In the genomic region with DNA sequence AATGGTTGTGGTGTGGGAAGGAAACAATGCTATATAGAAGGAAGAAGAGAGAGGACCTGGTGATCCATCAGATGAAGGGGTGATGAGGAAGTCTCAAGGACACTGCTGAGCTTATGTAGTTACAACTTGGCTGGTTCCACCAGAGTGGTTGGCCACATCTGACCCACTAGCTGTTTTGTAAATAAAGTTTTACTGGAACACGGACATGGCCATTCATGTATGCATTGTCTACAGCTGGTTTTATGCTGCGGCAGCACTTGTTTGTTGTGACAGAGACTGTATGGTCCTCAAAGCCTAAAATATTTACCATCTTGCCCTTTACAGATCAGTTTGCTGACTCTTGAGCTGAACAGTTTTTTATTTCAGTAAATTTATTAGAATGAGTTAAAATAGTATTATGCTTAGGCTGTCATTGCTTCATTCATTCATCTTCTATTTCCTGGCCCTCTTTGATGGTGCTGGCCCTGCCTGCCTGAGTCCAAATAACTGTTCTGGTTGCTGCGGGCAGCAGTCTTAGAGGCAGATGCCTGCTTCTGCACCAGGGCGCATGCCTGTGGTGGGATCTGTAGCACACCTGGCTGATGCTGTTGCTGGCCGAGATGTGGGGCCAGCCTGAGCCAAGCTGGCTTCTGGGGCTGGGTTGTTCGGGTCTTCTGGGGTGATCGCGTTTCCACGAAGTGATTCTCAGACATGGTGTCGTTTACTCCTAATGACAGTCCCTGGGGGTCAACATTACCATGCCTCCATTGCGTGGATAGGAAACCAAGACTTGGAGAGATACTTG, we compare ENCODE assay signal across 27 cellular contexts.
"Had no signal": no experiment of that assay in that cellular context is flagged by ENCODE, and none has a peak within 500 bp of the region (broad histone marks: within the 10 kb centered on the region; RNA-seq: fewer than 3 reads in every experiment).

No MANE protein-coding gene starts in this region.

- H3K9me3 Mint-ChIP-seq: activated CD4-positive, alpha-beta memory T cell treated with anti-CD3 and anti-CD28 coated beads, Interleukin-2, amount 10 ng/mL, durations not matched to agents 7 days and 5 days; activated naive CD4-positive, alpha-beta T cell treated with anti-CD3 and anti-CD28 coated beads for 36 hours; activated naive CD4-positive, alpha-beta T cell treated with anti-CD3 and anti-CD28 coated beads, Interleukin-2, amount 50 U/mL, for 72 hours; activated T-cell treated with anti-CD3 and anti-CD28 coated beads, Interleukin-2, amount 50 U/mL, for 72 hours; activated T-helper 17 cell treated with anti-CD3 and anti-CD28 coated beads, Interleukin-2, amount 50 U/mL, for 72 hours had no signal

- H3K4me1 Mint-ChIP-seq: activated CD4-positive, alpha-beta memory T cell treated with anti-CD3 and anti-CD28 coated beads, Interleukin-2, amount 10 ng/mL, durations not matched to agents 7 days and 5 days; activated T-helper 17 cell treated with anti-CD3 and anti-CD28 coated beads, Interleukin-2, amount 50 U/mL, for 72 hours had no signal

- H2AFZ ChIP-seq: PC-9 had no signal

- H3K9me3 ChIP-seq: adrenal gland, body of pancreas, breast epithelium had no signal

- H3K4me3 ChIP-seq: adrenal gland, body of pancreas, breast epithelium, PC-9, SJCRH30, SK-N-MC had no signal

- H3K27ac Mint-ChIP-seq: activated CD4-positive, alpha-beta memory T cell treated with anti-CD3 and anti-CD28 coated beads, Interleukin-2, amount 10 ng/mL, durations not matched to agents 7 days and 5 days; activated naive CD4-positive, alpha-beta T cell treated with anti-CD3 and anti-CD28 coated beads for 36 hours; activated naive CD4-positive, alpha-beta T cell treated with anti-CD3 and anti-CD28 coated beads, Interleukin-2, amount 50 U/mL, for 72 hours; activated T-cell treated with anti-CD3 and anti-CD28 coated beads, Interleukin-2, amount 50 U/mL, for 72 hours; activated T-helper 17 cell treated with anti-CD3 and anti-CD28 coated beads, Interleukin-2, amount 50 U/mL, for 72 hours had no signal

- H3K4me3 Mint-ChIP-seq: activated CD4-positive, alpha-beta memory T cell treated with anti-CD3 and anti-CD28 coated beads, Interleukin-2, amount 10 ng/mL, durations not matched to agents 7 days and 5 days; activated naive CD4-positive, alpha-beta T cell treated with anti-CD3 and anti-CD28 coated beads for 36 hours; activated T-cell treated with anti-CD3 and anti-CD28 coated beads, Interleukin-2, amount 50 U/mL, for 72 hours; activated T-helper 17 cell treated with anti-CD3 and anti-CD28 coated beads, Interleukin-2, amount 50 U/mL, for 72 hours had no signal

- H3K4me2 ChIP-seq: PC-9 had no signal

- H3K36me3 Mint-ChIP-seq: activated naive CD4-positive, alpha-beta T cell treated with anti-CD3 and anti-CD28 coated beads, Interleukin-2, amount 50 U/mL, for 72 hours had no signal

- DNase-seq: activated CD4-positive, alpha-beta memory T cell treated with anti-CD3 and anti-CD28 coated beads, Interleukin-2, amount 10 ng/mL, durations not matched to agents 7 days and 5 days; activated CD4-positive, alpha-beta T cell treated with anti-CD3 and anti-CD28 coated beads for 1 hour; activated CD4-positive, alpha-beta T cell treated with anti-CD3 and anti-CD28 coated beads for 48 hours; activated CD4-positive, CD25-positive, alpha-beta regulatory T cell; activated CD8-positive, alpha-beta memory T cell treated with anti-CD3 and anti-CD28 coated beads for 24 hours; activated gamma-delta T cell treated with Interleukin-2 at 50 U/mL for 16 hours; activated naive CD4-positive, alpha-beta T cell treated with anti-CD3 and anti-CD28 coated beads for 36 hours; activated T-cell treated with anti-CD3 and anti-CD28 coated beads, Interleukin-2, amount 50 U/mL, for 1 hour; activated T-cell treated with anti-CD3 and anti-CD28 coated beads, Interleukin-2, amount 50 U/mL, for 72 hours; NCI-H1105; NCI-H1417 treated with DMSO at 0.1 percent for 48 hours; NCI-H187 treated with DMSO at 0.1 percent for 48 hours; NCI-H2171 treated with DMSO at 0.1 percent for 48 hours; NCI-H2227 treated with DMSO at 0.1 percent for 48 hours; NCI-H510A treated with DMSO at 0.1 percent for 48 hours; NCI-H526 treated with DMSO at 0.1 percent for 48 hours; NCI-H774; PC-9; SHP77; WERI-Rb-1 had no signal

- H3K27me3 ChIP-seq: adrenal gland, SJCRH30 had no signal

- H3K4me1 ChIP-seq: adrenal gland had no signal

- H3K36me3 ChIP-seq: adrenal gland, breast epithelium, SJCRH30, WERI-Rb-1 had no signal

- H3K27ac ChIP-seq: adrenal gland, body of pancreas, PC-9, SJCRH30, SK-N-MC, WERI-Rb-1 had no signal
